2 cellular contexts compared by ENCODE assay signal in genomic region chr5:55623789-55624188, GRCh38.
TF ChIP-seq lines count a peak whose summit lies in the region.

No MANE protein-coding gene starts in this region.

TF ChIP-seq in GM23338, 12 proteins besides CTCF, POLR2A, EP300 and RAD21 (continued from another document):
- TF ChIP-seq, protein P1, sequence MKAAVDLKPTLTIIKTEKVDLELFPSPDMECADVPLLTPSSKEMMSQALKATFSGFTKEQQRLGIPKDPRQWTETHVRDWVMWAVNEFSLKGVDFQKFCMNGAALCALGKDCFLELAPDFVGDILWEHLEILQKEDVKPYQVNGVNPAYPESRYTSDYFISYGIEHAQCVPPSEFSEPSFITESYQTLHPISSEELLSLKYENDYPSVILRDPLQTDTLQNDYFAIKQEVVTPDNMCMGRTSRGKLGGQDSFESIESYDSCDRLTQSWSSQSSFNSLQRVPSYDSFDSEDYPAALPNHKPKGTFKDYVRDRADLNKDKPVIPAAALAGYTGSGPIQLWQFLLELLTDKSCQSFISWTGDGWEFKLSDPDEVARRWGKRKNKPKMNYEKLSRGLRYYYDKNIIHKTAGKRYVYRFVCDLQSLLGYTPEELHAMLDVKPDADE (IDR thresholded peaks at IDR 0.05) = no peak
- no peak for TF ChIP-seq POLR2AphosphoS5 (IDR thresholded peaks at IDR 0.05; ENCODE audit: low read depth)
- TF ChIP-seq CREB1 (CRISPR knock-in tag; IDR thresholded peaks at IDR 0.05; ENCODE audit: low read depth) = no peak
- no peak for TF ChIP-seq NANOG (IDR thresholded peaks at IDR 0.05; ENCODE audit: borderline replicate concordance)
- no peak for TF ChIP-seq REST (IDR thresholded peaks at IDR 0.05; ENCODE audit: unreplicated experiment)
- TF ChIP-seq EZH2phosphoT487 (IDR thresholded peaks at IDR 0.05; ENCODE audit: unreplicated experiment) = no peak
- TF ChIP-seq JUNB (IDR thresholded peaks at IDR 0.05; ENCODE audit: unreplicated experiment) = no peak
- TF ChIP-seq ZNF331 (CRISPR knock-in tag; IDR thresholded peaks at IDR 0.05; ENCODE audit: low read depth) = no peak
- TF ChIP-seq EZH2 (IDR thresholded peaks at IDR 0.05; ENCODE audit: low read depth, unreplicated experiment) = no peak
- TF ChIP-seq ZNF462 (CRISPR knock-in tag; IDR thresholded peaks at IDR 0.05) = no peak
- TF ChIP-seq ZNF114 (CRISPR knock-in tag; IDR thresholded peaks at IDR 0.05) = no peak
TF ChIP-seq in GM23338: peak in this region for 0.

TF ChIP-seq in WTC11, 78 proteins besides CTCF, POLR2A, EP300 and RAD21 (continued from another document):
- TF ChIP-seq, protein P2, sequence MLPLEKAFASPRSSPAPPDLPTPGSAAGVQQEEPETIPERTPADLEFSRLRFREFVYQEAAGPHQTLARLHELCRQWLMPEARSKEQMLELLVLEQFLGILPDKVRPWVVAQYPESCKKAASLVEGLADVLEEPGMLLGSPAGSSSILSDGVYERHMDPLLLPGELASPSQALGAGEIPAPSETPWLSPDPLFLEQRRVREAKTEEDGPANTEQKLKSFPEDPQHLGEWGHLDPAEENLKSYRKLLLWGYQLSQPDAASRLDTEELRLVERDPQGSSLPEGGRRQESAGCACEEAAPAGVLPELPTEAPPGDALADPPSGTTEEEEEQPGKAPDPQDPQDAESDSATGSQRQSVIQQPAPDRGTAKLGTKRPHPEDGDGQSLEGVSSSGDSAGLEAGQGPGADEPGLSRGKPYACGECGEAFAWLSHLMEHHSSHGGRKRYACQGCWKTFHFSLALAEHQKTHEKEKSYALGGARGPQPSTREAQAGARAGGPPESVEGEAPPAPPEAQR (CRISPR knock-in tag; IDR thresholded peaks at IDR 0.05) = no peak
- TF ChIP-seq CDX4 (CRISPR knock-in tag; IDR thresholded peaks at IDR 0.05; ENCODE audit: borderline replicate concordance) = no peak
- TF ChIP-seq ESRRA (CRISPR knock-in tag; IDR thresholded peaks at IDR 0.05; ENCODE audit: borderline replicate concordance) = no peak
- TF ChIP-seq HMGXB4 (CRISPR knock-in tag; IDR thresholded peaks at IDR 0.05) = no peak
- TF ChIP-seq E2F5 (CRISPR knock-in tag; IDR thresholded peaks at IDR 0.05) = no peak
- no peak for TF ChIP-seq ZNF281 (CRISPR knock-in tag; IDR thresholded peaks at IDR 0.05)
- no peak for TF ChIP-seq ZNF263 (CRISPR knock-in tag; IDR thresholded peaks at IDR 0.05; ENCODE audit: low read depth)
- no peak for TF ChIP-seq ATF3 (CRISPR knock-in tag; conservative IDR thresholded peaks at IDR 0.05)
- no peak for TF ChIP-seq NR3C1 (CRISPR knock-in tag; conservative IDR thresholded peaks at IDR 0.05; ENCODE audit: low read depth)
- TF ChIP-seq ERG (CRISPR knock-in tag; IDR thresholded peaks at IDR 0.05) = no peak
- TF ChIP-seq ZBTB21 (CRISPR knock-in tag; IDR thresholded peaks at IDR 0.05; ENCODE audit: borderline replicate concordance) = no peak
- no peak for TF ChIP-seq RELA (CRISPR knock-in tag; IDR thresholded peaks at IDR 0.05; ENCODE audit: borderline replicate concordance)
TF ChIP-seq in WTC11: peak in this region for 0.
